In genomic region chr21:45161039-45161945, GRCh38 we compare ENCODE assay signal across 1 cellular context.
TF ChIP-seq lines count a peak whose summit lies in the region.

No MANE protein-coding gene starts in this region.

TF ChIP-seq in IMR-90, 13 proteins besides CTCF, POLR2A, EP300 and RAD21:
- TF ChIP-seq MXI1 (IDR thresholded peaks at IDR 0.05; ENCODE audit: borderline replicate concordance, low read depth, low read length) (no peak), CHD1 (IDR thresholded peaks at IDR 0.05; ENCODE audit: low read depth, low read length) (no peak), NFE2L2 (IDR thresholded peaks at IDR 0.05; ENCODE audit: low read depth, low read length) (no peak), MAFK (IDR thresholded peaks at IDR 0.05; ENCODE audit: low read depth, low read length) (no peak), ELK1 (IDR thresholded peaks at IDR 0.05; ENCODE audit: borderline replicate concordance, low read depth, low read length) (no peak), CEBPB (IDR thresholded peaks at IDR 0.05; ENCODE audit: low read depth, low read length) (no peak), USF2 (IDR thresholded peaks at IDR 0.05; ENCODE audit: low read depth, low read length) (no peak), FOS (IDR thresholded peaks at IDR 0.05; ENCODE audit: low read depth, low read length) (no peak), RFX5 (IDR thresholded peaks at IDR 0.05; ENCODE audit: low read depth, low read length) (no peak), MAZ (IDR thresholded peaks at IDR 0.05; ENCODE audit: borderline replicate concordance, low read depth, low read length) (no peak), SMC3 (IDR thresholded peaks at IDR 0.05; ENCODE audit: low read depth, low read length) (no peak), RCOR1 (IDR thresholded peaks at IDR 0.05; ENCODE audit: insufficient replicate concordance, low read length) (no peak), BHLHE40 (IDR thresholded peaks at IDR 0.05; ENCODE audit: low read depth, low read length) (no peak)
TF ChIP-seq in IMR-90: peak in this region for 0.
